Comparison of ENCODE assay signal across 21 cellular contexts in the genomic region with DNA sequence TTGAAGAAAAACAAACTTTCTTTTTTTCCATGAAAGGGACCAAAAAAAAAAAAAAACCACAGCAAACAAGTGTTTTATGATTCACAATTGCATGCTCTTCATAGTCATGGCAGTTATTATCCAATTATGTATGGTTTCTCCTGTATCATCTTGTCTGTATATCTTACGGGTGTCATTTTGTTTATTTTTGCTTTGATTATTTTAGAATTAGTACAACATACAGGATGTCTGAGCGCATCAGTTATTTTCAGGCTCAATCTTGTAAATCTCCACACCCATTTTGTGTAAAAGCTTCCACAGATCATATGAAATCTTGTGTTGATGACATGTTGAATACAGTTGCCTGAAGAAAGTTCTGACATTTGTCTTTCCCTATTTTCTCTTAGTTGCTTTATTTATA.
"Had no signal": no experiment of that assay in that cellular context is flagged by ENCODE, and none has a peak within 500 bp of the region (broad histone marks: within the 10 kb centered on the region; RNA-seq: fewer than 3 reads in every experiment).

No MANE protein-coding gene starts in this region.

- H3K4me1 ChIP-seq: psoas muscle, right atrium auricular region, tibial nerve had no signal

- H3K4me2 ChIP-seq: hepatocyte had no signal

- ATAC-seq: activated T-cell treated with anti-CD3 and anti-CD28 coated beads, Interleukin-2, amount 50 U/mL, for 72 hours; esophagus mucosa; left ventricle myocardium superior; natural killer cell treated with Interleukin-12 subunit alpha and Interleukin-12 subunit beta and Interleukin-15 and Interleukin-18, amount 100 ng/mL, for 72 hours; psoas muscle; stimulated activated effector memory CD8-positive, alpha-beta T cell treated with anti-CD3 and anti-CD28 coated beads, Interleukin-12 subunit alpha, Interleukin-12 subunit beta, amount 100 ng/mL, for 72 hours; stimulated activated naive CD8-positive, alpha-beta T cell treated with anti-CD3 and anti-CD28 coated beads, Interleukin-15, amount 100 ng/mL, for 72 hours had no signal

- H3K36me3 ChIP-seq: neutrophil, ovary, right atrium auricular region, tibial nerve had no signal

- H3K4me3 ChIP-seq: hepatocyte, ovary, psoas muscle, right atrium auricular region, tibial nerve had no signal

- H3K79me2 ChIP-seq: hepatocyte had no signal

- FAIRE-seq: frontal cortex had no signal

- H3K9me3 ChIP-seq: neutrophil, ovary, psoas muscle, right atrium auricular region, tibial nerve had no signal

- H3K27ac ChIP-seq: hepatocyte, neutrophil, ovary, psoas muscle, right atrium auricular region, tibial nerve had no signal

- H3K27me3 ChIP-seq: hepatocyte, neutrophil, ovary, right atrium auricular region, tibial nerve had no signal

- DNase-seq: activated CD4-positive, alpha-beta memory T cell treated with anti-CD3 and anti-CD28 coated beads for 36 hours; activated CD4-positive, alpha-beta T cell treated with anti-CD3 and anti-CD28 coated beads for 48 hours; activated effector memory CD4-positive, alpha-beta T cell treated with Interleukin-2 at 50 U/mL for 16 hours; activated naive CD4-positive, alpha-beta T cell treated with anti-CD3 and anti-CD28 coated beads, Interleukin-2, amount 10 ng/mL, durations not matched to agents 7 days and 5 days; activated T-cell treated with anti-CD3 and anti-CD28 coated beads, Interleukin-2, amount 50 U/mL, for 72 hours; effector CD4-positive, alpha-beta T cell; glutamatergic neuron; immature natural killer cell; left ventricle myocardium superior; ovary; psoas muscle; stimulated activated CD4-positive, alpha-beta T cell treated with anti-CD3 and anti-CD28 coated beads, Interleukin-2, amount 100 ng/mL, for 24 hours; stimulated activated naive CD8-positive, alpha-beta T cell treated with anti-CD3 and anti-CD28 coated beads, Interleukin-15, amount 100 ng/mL, for 72 hours had no signal

- H2AFZ ChIP-seq: hepatocyte had no signal
